In the genomic region with DNA sequence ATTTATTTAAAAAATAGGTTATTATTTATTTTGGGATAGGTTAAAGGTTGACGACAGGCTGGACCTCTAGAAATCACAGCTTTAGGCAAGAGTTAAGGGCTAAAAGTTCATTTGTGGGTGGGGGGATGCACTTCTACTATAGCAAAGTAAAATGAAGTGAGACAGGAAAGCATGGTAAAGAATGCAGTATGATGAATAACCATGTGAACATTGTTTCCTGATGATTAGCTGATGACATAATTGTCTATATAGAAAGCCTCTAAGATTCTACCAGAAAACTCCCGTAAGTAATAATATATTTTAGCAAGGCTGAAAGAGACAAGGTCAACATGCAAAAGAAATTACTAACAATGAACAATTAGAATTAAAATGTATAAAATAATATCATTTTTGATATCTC, we compare ENCODE assay signal across 17 cellular contexts. TPM values are rescaled to one million over a fixed set of nuclear protein-coding genes. Genes with fewer than 3 reads are reported as not detected.
A peak's percentile ranks its signal among the peaks of the same experiment; 100 is the strongest.
DNase-seq lines count a peak whose midpoint lies in the region; FAIRE-seq and TF ChIP-seq lines count a peak whose summit lies in the region.
"Had no signal": no experiment of that assay in that cellular context is flagged by ENCODE, and none has a peak within 500 bp of the region (broad histone marks: within the 10 kb centered on the region; RNA-seq: fewer than 3 reads in every experiment).

No MANE protein-coding gene starts in this region.

- H3K4me3 ChIP-seq in mammary epithelial cell (replicated peaks in 1 of 3; ENCODE audit: insufficient read depth in 1 of 3, low read depth in 2 of 3, low read length in 3 of 3) (no peak overlapping the region), bronchial epithelial cell (ENCODE audit: low read depth, low read length) (no peak overlapping the region)

- H3K27ac Mint-ChIP-seq in MCF 10A (ENCODE audit: low read depth, unreplicated experiment) (no peak overlapping the region), progenitor cell of endocrine pancreas (no peak overlapping the region)
- H3K27ac Mint-ChIP-seq: CD8-positive, alpha-beta T cell had no signal

- in situ Hi-C loops in mammary epithelial cell (cut with MboI; ENCODE audit: low sequenced_read_pairs in 2 of 2) = no loop called here

- dilution Hi-C loops in mammary epithelial cell (cut with HindIII; ENCODE audit: low sequenced_read_pairs) = no loop called here

- H3K4me1 ChIP-seq in mammary epithelial cell (ENCODE audit: insufficient read depth, low read length) = no peaks in the 10 kb centered on the region

- FAIRE-seq in bronchial epithelial cell (lab: Jason Lieb, UNC) = no peak
- FAIRE-seq: HepG2 had no signal

- no peaks in the 10 kb centered on the region for H3K9me3 ChIP-seq in mammary epithelial cell (replicated peaks; ENCODE audit: insufficient read depth, low read length)
- H3K9me3 ChIP-seq: Caco-2 had no signal

- H3K79me2 ChIP-seq in mammary epithelial cell (ENCODE audit: insufficient read depth, low read length) = no peaks in the 10 kb centered on the region

- H3K9me3 Mint-ChIP-seq in MCF 10A (ENCODE audit: unreplicated experiment) = no peaks in the 10 kb centered on the region
- peaks cover 6% of the 10 kb centered on the region for H3K9me3 Mint-ChIP-seq in progenitor cell of endocrine pancreas (ENCODE audit: low read depth)

- no peaks in the 10 kb centered on the region for H3K27me3 ChIP-seq in mammary epithelial cell (ENCODE audit: insufficient read depth, low read length)
- no peaks in the 10 kb centered on the region for H3K27me3 ChIP-seq in bronchial epithelial cell (ENCODE audit: control insufficient read depth, insufficient read depth, low read length)

- POLR2A ChIA-PET in MCF 10A (lab: Yijun Ruan, JAX) = no interaction called here

- 82% methylated on average over 2 of the region's 2 CpGs for WGBS in mammary epithelial cell (ENCODE audit: low coverage, missing lambda C conversion rate)

- H3K27me3 Mint-ChIP-seq in MCF 10A (ENCODE audit: insufficient read depth, unreplicated experiment) (no peaks in the 10 kb centered on the region), progenitor cell of endocrine pancreas (no peaks in the 10 kb centered on the region)

- H3K4me3 Mint-ChIP-seq in MCF 10A (ENCODE audit: unreplicated experiment) (no peak overlapping the region), progenitor cell of endocrine pancreas (ENCODE audit: low read depth) (no peak overlapping the region)
- H3K4me3 Mint-ChIP-seq: CD14-positive monocyte; CD8-positive, alpha-beta T cell had no signal

- no peaks in the 10 kb centered on the region for H3K36me3 ChIP-seq in mammary epithelial cell (ENCODE audit: insufficient read depth, low read length)
- H3K36me3 ChIP-seq in bronchial epithelial cell (ENCODE audit: control insufficient read depth, insufficient read depth, low read length) = no peaks in the 10 kb centered on the region

- no peak overlapping the region for H3K4me2 ChIP-seq in mammary epithelial cell (ENCODE audit: insufficient read depth, low read depth, low read length)

- H3K36me3 Mint-ChIP-seq in MCF 10A (ENCODE audit: insufficient read depth, unreplicated experiment) (no peaks in the 10 kb centered on the region), progenitor cell of endocrine pancreas (ENCODE audit: insufficient read depth) (no peaks in the 10 kb centered on the region)
- H3K36me3 Mint-ChIP-seq: CD14-positive monocyte; CD8-positive, alpha-beta T cell had no signal

- H3K4me1 Mint-ChIP-seq in MCF 10A (ENCODE audit: insufficient read depth, unreplicated experiment) (no peaks in the 10 kb centered on the region), progenitor cell of endocrine pancreas (ENCODE audit: low read depth) (no peaks in the 10 kb centered on the region)

- no peak overlapping the region for H2AFZ ChIP-seq in mammary epithelial cell (ENCODE audit: low read depth, low read length)

- CTCF ChIA-PET in mammary epithelial cell (lab: Charles Lee; ENCODE audit: low non-redundant PET) = no interaction called here
- CTCF ChIA-PET in MCF 10A (lab: Yijun Ruan, JAX) = interaction anchor here (0.6 kb wide), 1 partner anchor 61 kb away, joined by 6 read pairs; no protein-coding TSS in a partner anchor

- H3K27ac ChIP-seq in mammary epithelial cell (ENCODE audit: insufficient read depth, low read depth, low read length) = no peak overlapping the region
- H3K27ac ChIP-seq: 22Rv1 had no signal

- peak; percentile 27 for DNase-seq in mammary epithelial cell
- no peak for DNase-seq in MCF 10A (ENCODE audit: unreplicated experiment)
- DNase-seq in bronchial epithelial cell (ENCODE audit: low read depth) = peak; percentile 76
- DNase-seq in iris pigment epithelial cell (ENCODE audit: low read depth) = peak; percentile 6
- no peak for DNase-seq in NCI-H1048 (lab: John Stamatoyannopoulos, UW)
- DNase-seq in progenitor cell of endocrine pancreas (ENCODE audit: low spot score, unreplicated experiment) = no peak
- DNase-seq in HUDEP-2 (lab: John Stamatoyannopoulos, UW; ENCODE audit: unreplicated experiment in 76 of 76) = no peak
- DNase-seq: Caco-2; CD8-positive, alpha-beta T cell; DMS53 had no signal

- intact Hi-C loops in mammary epithelial cell (cut with micrococcal nuclease) (no loop called here), MCF 10A (cut with micrococcal nuclease) (no loop called here)

- H4K20me1 ChIP-seq in mammary epithelial cell (ENCODE audit: insufficient read depth, low read length) = no peaks in the 10 kb centered on the region

- BruUV-seq in mammary epithelial cell (replicated peaks; lab: Mats Ljungman, UMichigan) (no TSS peak), MCF 10A (replicated peaks; lab: Mats Ljungman, UMichigan) (no TSS peak)

- H3K9ac ChIP-seq in mammary epithelial cell (ENCODE audit: insufficient read depth, low read length) = no peak overlapping the region

- TF ChIP-seq CTCF in mammary epithelial cell (conservative IDR thresholded peaks at IDR 0.05 in 1 of 2, IDR thresholded peaks at IDR 0.05 in 1 of 2; ENCODE audit: extremely low read depth in 1 of 2, insufficient read depth in 1 of 2, low read depth in 1 of 2, low read length in 2 of 2) (no peak), MCF 10A (IDR thresholded peaks at IDR 0.05; ENCODE audit: unreplicated experiment) (no peak), bronchial epithelial cell (IDR thresholded peaks at IDR 0.05; ENCODE audit: insufficient read depth, low read length, severe bottlenecking) (no peak), progenitor cell of endocrine pancreas (IDR thresholded peaks at IDR 0.05; ENCODE audit: unreplicated experiment) (no peak)

RNA-seq across cellular contexts. Expression of gene PRSS37, which starts 25.7 kb away (rescaled TPM):
- total RNA-seq in mammary epithelial cell (not detected), MCF 10A (2022) (not detected in 2 replicates), bronchial epithelial cell (not detected in 2 replicates), progenitor cell of endocrine pancreas (not detected in 2 replicates)
- not detected for polyA plus RNA-seq in mammary epithelial cell
- not detected for polyA minus RNA-seq in mammary epithelial cell
- total RNA-seq: A673; Caco-2; CD8-positive, alpha-beta T cell; H4; HepG2; HT-29 had no signal
- polyA plus RNA-seq: BJ, CD14-positive monocyte, HepG2 had no signal

RNA-seq across cellular contexts. Expression of gene OR9A4, which starts 49.2 kb away (rescaled TPM):
- under 1 TPM in 1 of 2 donors, not detected in 1; 0.17 TPM for total RNA-seq in mammary epithelial cell
- polyA plus RNA-seq in mammary epithelial cell = not detected
- not detected for polyA minus RNA-seq in mammary epithelial cell
- not detected in 2 replicates for total RNA-seq in MCF 10A (2022)
- total RNA-seq in bronchial epithelial cell = 0.26 TPM in 1 of 2 replicates, not detected in the other
- 0.31 TPM in 1 of 2 replicates, not detected in the other for total RNA-seq in progenitor cell of endocrine pancreas
- total RNA-seq: A673; Caco-2; CD8-positive, alpha-beta T cell; H4; HepG2; HT-29 had no signal
- polyA plus RNA-seq: BJ, HepG2 had no signal

Comparison
In these comparisons a context has a peak if more than half of its experiments do, and no peak if none do; other contexts are left out.
1. DNase-seq: peak in mammary epithelial cell (single experiment), bronchial epithelial cell (single experiment) and iris pigment epithelial cell (single experiment); none in MCF 10A (single experiment), NCI-H1048 (single experiment), progenitor cell of endocrine pancreas (single experiment) and HUDEP-2 (0 of 76).